Comparison of ENCODE assay signal across 1 cellular context in the genomic region with DNA sequence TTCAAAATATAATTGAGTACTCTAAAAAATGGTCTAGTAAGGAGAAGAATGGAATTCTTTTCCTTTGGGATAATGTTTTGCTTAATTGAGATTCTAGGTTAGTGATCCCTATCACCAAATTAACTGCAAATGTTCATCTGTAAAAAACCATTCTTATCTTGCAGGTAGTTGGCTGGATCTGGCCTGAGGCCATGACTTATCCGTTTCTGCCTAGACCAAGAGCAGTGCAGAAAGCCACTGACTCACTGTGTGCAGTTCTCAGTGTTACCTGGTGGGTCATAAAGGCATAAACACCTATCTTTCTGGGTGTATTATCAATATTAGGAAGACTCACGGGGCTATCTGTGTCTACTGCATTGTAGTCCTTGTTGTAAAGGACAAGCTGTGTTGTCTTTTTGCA.
TF ChIP-seq lines count a peak whose summit lies in the region.

No MANE protein-coding gene starts in this region.

TF ChIP-seq in IMR-90, 13 proteins besides CTCF, POLR2A, EP300 and RAD21:
- TF ChIP-seq CHD1 (IDR thresholded peaks at IDR 0.05; ENCODE audit: low read depth, low read length) = no peak
- no peak for TF ChIP-seq RFX5 (IDR thresholded peaks at IDR 0.05; ENCODE audit: low read depth, low read length)
- TF ChIP-seq FOS (IDR thresholded peaks at IDR 0.05; ENCODE audit: low read depth, low read length) = no peak
- no peak for TF ChIP-seq CEBPB (IDR thresholded peaks at IDR 0.05; ENCODE audit: low read depth, low read length)
- TF ChIP-seq MAFK (IDR thresholded peaks at IDR 0.05; ENCODE audit: low read depth, low read length) = no peak
- TF ChIP-seq MAZ (IDR thresholded peaks at IDR 0.05; ENCODE audit: borderline replicate concordance, low read depth, low read length) = no peak
